ENCODE assay signal across 2 cellular contexts in the genomic region with DNA sequence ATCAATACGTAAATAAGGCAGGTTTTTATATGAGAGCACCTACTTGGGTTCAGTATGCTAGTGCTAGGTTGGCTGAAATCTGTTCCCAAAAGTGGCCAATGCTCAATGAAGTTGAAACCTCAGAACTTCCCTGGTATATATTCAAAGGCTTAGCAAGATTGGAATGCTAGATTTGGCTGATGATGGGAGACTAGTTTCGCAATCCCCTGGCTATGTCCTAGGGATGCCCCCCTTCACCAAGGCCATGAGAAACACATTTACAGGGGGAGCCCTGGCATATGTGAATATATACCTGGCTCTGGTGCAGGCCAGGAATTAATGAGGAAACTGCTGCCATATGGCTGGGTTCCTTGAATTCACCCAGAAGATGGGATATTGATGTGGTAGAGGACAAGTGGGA.
TF ChIP-seq lines count a peak whose summit lies in the region.

No MANE protein-coding gene starts in this region.

TF ChIP-seq in IMR-90, 13 proteins besides CTCF, POLR2A, EP300 and RAD21 (continued from another document):
- TF ChIP-seq CEBPB (IDR thresholded peaks at IDR 0.05; ENCODE audit: low read depth, low read length) (peak; percentile 68), SMC3 (IDR thresholded peaks at IDR 0.05; ENCODE audit: low read depth, low read length) (no peak), FOS (IDR thresholded peaks at IDR 0.05; ENCODE audit: low read depth, low read length) (no peak)
- TF ChIP-seq, protein P1, sequence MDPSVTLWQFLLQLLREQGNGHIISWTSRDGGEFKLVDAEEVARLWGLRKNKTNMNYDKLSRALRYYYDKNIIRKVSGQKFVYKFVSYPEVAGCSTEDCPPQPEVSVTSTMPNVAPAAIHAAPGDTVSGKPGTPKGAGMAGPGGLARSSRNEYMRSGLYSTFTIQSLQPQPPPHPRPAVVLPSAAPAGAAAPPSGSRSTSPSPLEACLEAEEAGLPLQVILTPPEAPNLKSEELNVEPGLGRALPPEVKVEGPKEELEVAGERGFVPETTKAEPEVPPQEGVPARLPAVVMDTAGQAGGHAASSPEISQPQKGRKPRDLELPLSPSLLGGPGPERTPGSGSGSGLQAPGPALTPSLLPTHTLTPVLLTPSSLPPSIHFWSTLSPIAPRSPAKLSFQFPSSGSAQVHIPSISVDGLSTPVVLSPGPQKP (IDR thresholded peaks at IDR 0.05; ENCODE audit: borderline replicate concordance, low read depth, low read length): no peak

TF ChIP-seq in SK-N-SH, 30 proteins besides CTCF, POLR2A, EP300 and RAD21 (continued from another document):
- TF ChIP-seq SMC3 (IDR thresholded peaks at IDR 0.05; ENCODE audit: low read depth, low read length): no peak
- TF ChIP-seq, protein P2, sequence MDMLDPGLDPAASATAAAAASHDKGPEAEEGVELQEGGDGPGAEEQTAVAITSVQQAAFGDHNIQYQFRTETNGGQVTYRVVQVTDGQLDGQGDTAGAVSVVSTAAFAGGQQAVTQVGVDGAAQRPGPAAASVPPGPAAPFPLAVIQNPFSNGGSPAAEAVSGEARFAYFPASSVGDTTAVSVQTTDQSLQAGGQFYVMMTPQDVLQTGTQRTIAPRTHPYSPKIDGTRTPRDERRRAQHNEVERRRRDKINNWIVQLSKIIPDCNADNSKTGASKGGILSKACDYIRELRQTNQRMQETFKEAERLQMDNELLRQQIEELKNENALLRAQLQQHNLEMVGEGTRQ (IDR thresholded peaks at IDR 0.05; ENCODE audit: borderline replicate concordance, low read depth, low read length): no peak
- TF ChIP-seq ELF1 (IDR thresholded peaks at IDR 0.05): no peak
- TF ChIP-seq NFIC (IDR thresholded peaks at IDR 0.05; ENCODE audit: borderline replicate concordance): no peak
- TF ChIP-seq FOXJ3 (CRISPR knock-in tag; IDR thresholded peaks at IDR 0.05): no peak
- TF ChIP-seq PBX3 (IDR thresholded peaks at IDR 0.05): no peak
- TF ChIP-seq NRF1 (IDR thresholded peaks at IDR 0.05; ENCODE audit: low read depth, low read length): no peak
- TF ChIP-seq, protein P3, sequence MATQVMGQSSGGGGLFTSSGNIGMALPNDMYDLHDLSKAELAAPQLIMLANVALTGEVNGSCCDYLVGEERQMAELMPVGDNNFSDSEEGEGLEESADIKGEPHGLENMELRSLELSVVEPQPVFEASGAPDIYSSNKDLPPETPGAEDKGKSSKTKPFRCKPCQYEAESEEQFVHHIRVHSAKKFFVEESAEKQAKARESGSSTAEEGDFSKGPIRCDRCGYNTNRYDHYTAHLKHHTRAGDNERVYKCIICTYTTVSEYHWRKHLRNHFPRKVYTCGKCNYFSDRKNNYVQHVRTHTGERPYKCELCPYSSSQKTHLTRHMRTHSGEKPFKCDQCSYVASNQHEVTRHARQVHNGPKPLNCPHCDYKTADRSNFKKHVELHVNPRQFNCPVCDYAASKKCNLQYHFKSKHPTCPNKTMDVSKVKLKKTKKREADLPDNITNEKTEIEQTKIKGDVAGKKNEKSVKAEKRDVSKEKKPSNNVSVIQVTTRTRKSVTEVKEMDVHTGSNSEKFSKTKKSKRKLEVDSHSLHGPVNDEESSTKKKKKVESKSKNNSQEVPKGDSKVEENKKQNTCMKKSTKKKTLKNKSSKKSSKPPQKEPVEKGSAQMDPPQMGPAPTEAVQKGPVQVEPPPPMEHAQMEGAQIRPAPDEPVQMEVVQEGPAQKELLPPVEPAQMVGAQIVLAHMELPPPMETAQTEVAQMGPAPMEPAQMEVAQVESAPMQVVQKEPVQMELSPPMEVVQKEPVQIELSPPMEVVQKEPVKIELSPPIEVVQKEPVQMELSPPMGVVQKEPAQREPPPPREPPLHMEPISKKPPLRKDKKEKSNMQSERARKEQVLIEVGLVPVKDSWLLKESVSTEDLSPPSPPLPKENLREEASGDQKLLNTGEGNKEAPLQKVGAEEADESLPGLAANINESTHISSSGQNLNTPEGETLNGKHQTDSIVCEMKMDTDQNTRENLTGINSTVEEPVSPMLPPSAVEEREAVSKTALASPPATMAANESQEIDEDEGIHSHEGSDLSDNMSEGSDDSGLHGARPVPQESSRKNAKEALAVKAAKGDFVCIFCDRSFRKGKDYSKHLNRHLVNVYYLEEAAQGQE (IDR thresholded peaks at IDR 0.05; ENCODE audit: low read depth, low read length): no peak
- TF ChIP-seq FOXM1 (IDR thresholded peaks at IDR 0.05; ENCODE audit: low read depth): no peak
- no peak for TF ChIP-seq MAX (IDR thresholded peaks at IDR 0.05; ENCODE audit: low read depth)
